1 cellular context compared by ENCODE assay signal in genomic region chr18:74367905-74368304, GRCh38.
TF ChIP-seq lines count a peak whose summit lies in the region.

No MANE protein-coding gene starts in this region.

TF ChIP-seq in H1, 55 proteins besides CTCF, POLR2A, EP300 and RAD21 (continued from another document):
- no peak for TF ChIP-seq USF2 (IDR thresholded peaks at IDR 0.05; ENCODE audit: low read length)
- no peak for TF ChIP-seq BCL11A (IDR thresholded peaks at IDR 0.05; ENCODE audit: low read depth in 2 of 2, low read length in 2 of 2)
- TF ChIP-seq POLR2AphosphoS5 (IDR thresholded peaks at IDR 0.05; ENCODE audit: low read depth, low read length) = no peak
- TF ChIP-seq FOSL1 (IDR thresholded peaks at IDR 0.05; ENCODE audit: insufficient read depth, low read depth, low read length) = no peak
- TF ChIP-seq EGR1 (IDR thresholded peaks at IDR 0.05; ENCODE audit: borderline replicate concordance, low read depth, low read length) = no peak
